Comparison of ENCODE assay signal across 1 cellular context in genomic region chr11:67378544-67378943, GRCh38.
TF ChIP-seq lines count a peak whose summit lies in the region.

No MANE protein-coding gene starts in this region.

TF ChIP-seq in A549, 52 proteins besides CTCF, POLR2A, EP300 and RAD21:
- TF ChIP-seq BCL3 (IDR thresholded peaks at IDR 0.05) (no peak), HOXA7 (CRISPR knock-in tag; IDR thresholded peaks at IDR 0.05) (no peak), ELK1 (IDR thresholded peaks at IDR 0.05; ENCODE audit: low read depth, low read length) (no peak), CEBPB (IDR thresholded peaks at IDR 0.05) (no peak), TP53 (CRISPR knock-in tag; IDR thresholded peaks at IDR 0.05) (no peak)
